In genomic region chr7:128406147-128406985, GRCh38 we compare ENCODE assay signal across 9 cellular contexts. TPM values are rescaled to one million over a fixed set of nuclear protein-coding genes. Genes with fewer than 3 reads are reported as not detected.
DNase-seq lines count a peak whose midpoint lies in the region; ATAC-seq and TF ChIP-seq lines count a peak whose summit lies in the region.
"Had no signal": no experiment of that assay in that cellular context is flagged by ENCODE, and none has a peak within 500 bp of the region (broad histone marks: within the 10 kb centered on the region; RNA-seq: fewer than 3 reads in every experiment).

No MANE protein-coding gene starts in this region.

- H3K27ac ChIP-seq in SK-N-SH (ENCODE audit: low read depth in 2 of 2, low read length in 1 of 2) = no peak overlapping the region
- H3K27ac ChIP-seq in WERI-Rb-1 = peak overlapping the region; percentile 95
- no peak overlapping the region for H3K27ac ChIP-seq in hepatocyte
- H3K27ac ChIP-seq in subcutaneous abdominal adipose tissue (ENCODE audit: low read depth, low read length) = peak overlapping the region; percentile 37

- no peak for TF ChIP-seq CTCF in SK-N-SH (IDR thresholded peaks at IDR 0.05)
- TF ChIP-seq CTCF in WERI-Rb-1 (IDR thresholded peaks at IDR 0.05; ENCODE audit: low read depth, low read length) = no peak
- TF ChIP-seq CTCF in hepatocyte (IDR thresholded peaks at IDR 0.05; ENCODE audit: poor library complexity) = no peak

- peaks cover 22% of the 10 kb centered on the region for H3K79me2 ChIP-seq in SK-N-SH (ENCODE audit: insufficient read depth)
- H3K79me2 ChIP-seq in hepatocyte = peaks cover 11% of the 10 kb centered on the region

- H3K4me3 ChIP-seq in SK-N-SH (ENCODE audit: low read depth in 2 of 2, low read length in 1 of 2) = peak overlapping the region in 1 of 2 experiments; percentile 87; a peak in 2 of 4 replicates
- peak overlapping the region; percentile 13 for H3K4me3 ChIP-seq in WERI-Rb-1 (ENCODE audit: low read depth, low read length)
- H3K4me3 ChIP-seq in hepatocyte = no peak overlapping the region
- peak overlapping the region in 4 of 5 donors; percentile 17 to 34 (median 24) for H3K4me3 ChIP-seq in subcutaneous abdominal adipose tissue (ENCODE audit: low read depth in 1 of 5, low read length in 5 of 5)

- H3K9ac ChIP-seq in SK-N-SH (no peak overlapping the region; the same call in 1 of the 2 replicates), subcutaneous abdominal adipose tissue (ENCODE audit: low read length in 5 of 5) (peak overlapping the region; percentile 26 to 66 (median 39))

- H3F3A ChIP-seq in SK-N-SH (replicated peaks; ENCODE audit: insufficient read depth) = peaks cover 32% of the 10 kb centered on the region

- 43% methylated on average over 25 of the region's 29 CpGs for WGBS in SK-N-SH (ENCODE audit: low lambda C conversion rate)
- 42% methylated on average over 15 of the region's 29 CpGs for WGBS in hepatocyte (ENCODE audit: low lambda C conversion rate, missing lambda C conversion rate)

- POLR2A ChIA-PET in SK-N-SH (lab: Yijun Ruan, JAX) = interaction anchor here (0.7 kb wide), 2 partner anchors 16 to 62 kb away, joined by 3 to 4 read pairs; no protein-coding TSS in a partner anchor

- H3K4me2 ChIP-seq in SK-N-SH = peak overlapping the region; percentile 49; the same call in 1 of the 2 replicates
- peak overlapping the region; percentile 97 for H3K4me2 ChIP-seq in hepatocyte

- H3K4me1 ChIP-seq in SK-N-SH (ENCODE audit: control insufficient read depth in 1 of 2, insufficient read depth in 2 of 2, low read depth in 1 of 2, low read length in 1 of 2) = peaks cover 27 to 36% of the 10 kb centered on the region in 2 experiments; a peak in 2 of 4 replicates
- peaks cover 42% of the 10 kb centered on the region for H3K4me1 ChIP-seq in hepatocyte (ENCODE audit: insufficient read depth)
- H3K4me1 ChIP-seq in subcutaneous abdominal adipose tissue (ENCODE audit: control insufficient read depth in 5 of 5, insufficient read depth in 5 of 5, low read length in 5 of 5) = peaks cover 9 to 65% (median 60%) of the 10 kb centered on the region in 5 donors

- no peak for TF ChIP-seq RAD21 in SK-N-SH (IDR thresholded peaks at IDR 0.05; ENCODE audit: low read length)

- H4K20me1 ChIP-seq in SK-N-SH (ENCODE audit: insufficient read depth) (peaks cover 14% of the 10 kb centered on the region; the same call in 1 of the 2 replicates), hepatocyte (ENCODE audit: insufficient read depth, poor library complexity, severe bottlenecking) (peaks cover 4% of the 10 kb centered on the region)

- CTCF ChIA-PET in SK-N-SH (lab: Yijun Ruan, JAX) = interaction anchor here (1.2 to 50.3 kb wide), 6 partner anchors 11 to 531 kb away, joined by 3 to 1901 read pairs (median 908); partner anchors contain the start of genes IMPDH1 and RBM28

- no peak for ATAC-seq in SK-N-SH treated with all-trans-retinoic acid at 6 μM for 48 hours

- H2AFZ ChIP-seq in SK-N-SH (ENCODE audit: low read depth) = no peak overlapping the region
- no peak overlapping the region for H2AFZ ChIP-seq in hepatocyte

- DNase-seq in SK-N-SH = peak; percentile 44
- no peak for DNase-seq in WERI-Rb-1
- DNase-seq in hepatocyte (ENCODE audit: low spot score) = no peak
- DNase-seq in NCI-H2029 treated with DMSO at 0.1 percent for 48 hours (lab: John Stamatoyannopoulos, UW) = no peak
- no peak for DNase-seq in stimulated activated CD4-positive, alpha-beta T cell treated with anti-CD3 and anti-CD28 coated beads, Interleukin-1b, Interleukin-23, amount 100 ng/mL, for 48 hours
- DNase-seq in AG08395 (ENCODE audit: low spot score) = no peak

- TF ChIP-seq EP300 in SK-N-SH (IDR thresholded peaks at IDR 0.05; ENCODE audit: borderline replicate concordance in 1 of 2, low read depth in 1 of 2, low read length in 1 of 2) = no peak

- no peaks in the 10 kb centered on the region for H3K9me3 ChIP-seq in SK-N-SH
- no peaks in the 10 kb centered on the region for H3K9me3 ChIP-seq in WERI-Rb-1 (ENCODE audit: severe bottlenecking)
- no peaks in the 10 kb centered on the region for H3K9me3 ChIP-seq in hepatocyte (ENCODE audit: low read depth)
- no peaks in the 10 kb centered on the region for H3K9me3 ChIP-seq in subcutaneous abdominal adipose tissue (ENCODE audit: control insufficient read depth in 5 of 5, low read length in 5 of 5)

- H3K36me3 ChIP-seq in SK-N-SH (replicated peaks in 1 of 2; ENCODE audit: control insufficient read depth in 1 of 2, insufficient read depth in 2 of 2, low read length in 1 of 2) = peaks cover 10 to 13% of the 10 kb centered on the region in 2 experiments
- peaks cover 15% of the 10 kb centered on the region for H3K36me3 ChIP-seq in WERI-Rb-1
- no peaks in the 10 kb centered on the region for H3K36me3 ChIP-seq in hepatocyte (replicated peaks; ENCODE audit: insufficient read depth, low read depth)
- H3K36me3 ChIP-seq in subcutaneous abdominal adipose tissue (ENCODE audit: control insufficient read depth in 5 of 5, insufficient read depth in 5 of 5, low read length in 5 of 5) = peaks cover 0 to 12% (median 6%) of the 10 kb centered on the region in 5 donors

- H3K9me2 ChIP-seq in SK-N-SH (no peaks in the 10 kb centered on the region), hepatocyte (replicated peaks; ENCODE audit: insufficient read depth) (no peaks in the 10 kb centered on the region)

- no peaks in the 10 kb centered on the region for H3K27me3 ChIP-seq in SK-N-SH (ENCODE audit: insufficient read depth)
- no peaks in the 10 kb centered on the region for H3K27me3 ChIP-seq in WERI-Rb-1 (ENCODE audit: insufficient read depth, low read depth, severe bottlenecking)
- H3K27me3 ChIP-seq in hepatocyte = no peaks in the 10 kb centered on the region
- H3K27me3 ChIP-seq in subcutaneous abdominal adipose tissue (ENCODE audit: control insufficient read depth in 5 of 5, insufficient read depth in 4 of 5, low read length in 5 of 5) = no peaks in the 10 kb centered on the region

TF ChIP-seq in SK-N-SH, 30 proteins besides CTCF, POLR2A, EP300 and RAD21 (continues in another document):
- TF ChIP-seq FOXM1 (IDR thresholded peaks at IDR 0.05; ENCODE audit: low read depth) (no peak), RFX5 (IDR thresholded peaks at IDR 0.05; ENCODE audit: low read length) (no peak), USF2 (IDR thresholded peaks at IDR 0.05; ENCODE audit: borderline replicate concordance, low read depth, low read length) (no peak), FOXJ3 (CRISPR knock-in tag; IDR thresholded peaks at IDR 0.05) (no peak), GABPA (IDR thresholded peaks at IDR 0.05; ENCODE audit: low read depth) (no peak)

TF ChIP-seq in SK-N-SH treated with all-trans-retinoic acid at 6 μM for 48 hours, 23 proteins besides CTCF, POLR2A, EP300 and RAD21:
- TF ChIP-seq CSRNP3 (CRISPR knock-in tag; IDR thresholded peaks at IDR 0.05) (no peak), ZFP3 (CRISPR knock-in tag; IDR thresholded peaks at IDR 0.05) (no peak)

RNA-seq across cellular contexts. Expression of gene IMPDH1, which starts 3.4 kb away (rescaled TPM):
- polyA plus RNA-seq in SK-N-SH (2012; rRNA removed) = 80.4 and 82.0 TPM in 2 replicates
- 32.4 and 59.8 TPM in 2 replicates for polyA plus RNA-seq in SK-N-SH (2012; cell fraction: cytosol; rRNA removed)
- 120 and 129 TPM in 2 replicates for polyA plus RNA-seq in SK-N-SH (2012; cell fraction: nucleus; rRNA removed)
- 30.4 and 34.7 TPM in 2 replicates for total RNA-seq in hepatocyte
- 63.5 and 70.5 TPM in 2 replicates for polyA plus RNA-seq in hepatocyte

RNA-seq across cellular contexts. Expression of gene PRRT4, which starts 44.9 kb away (rescaled TPM):
- polyA plus RNA-seq in SK-N-SH (2012; rRNA removed) (1.5 and 3.4 TPM in 2 replicates), hepatocyte (3.4 and 4.1 TPM in 2 replicates)
- polyA plus RNA-seq in SK-N-SH (2012; cell fraction: cytosol; rRNA removed) = 1.8 and 5.2 TPM in 2 replicates
- 8.1 and 19.1 TPM in 2 replicates for polyA plus RNA-seq in SK-N-SH (2012; cell fraction: nucleus; rRNA removed)
- 1.2 and 2.2 TPM in 2 replicates for total RNA-seq in hepatocyte
- total RNA-seq: renal cortical epithelial cell had no signal

RNA-seq across cellular contexts. Expression of gene HILPDA, which starts 49.3 kb away (rescaled TPM):
- polyA plus RNA-seq in SK-N-SH (2012; rRNA removed) (24.0 and 29.1 TPM in 2 replicates), hepatocyte (37.4 and 44.2 TPM in 2 replicates)
- polyA plus RNA-seq in SK-N-SH (2012; cell fraction: cytosol; rRNA removed) = 20.5 and 25.9 TPM in 2 replicates
- 31.2 and 40.6 TPM in 2 replicates for polyA plus RNA-seq in SK-N-SH (2012; cell fraction: nucleus; rRNA removed)
- total RNA-seq in hepatocyte = 16.5 and 18.0 TPM in 2 replicates

Comparison
In these comparisons a context has a peak if more than half of its experiments do, and no peak if none do; other contexts are left out.
1. H3K27ac ChIP-seq: peak in WERI-Rb-1 (single experiment) and subcutaneous abdominal adipose tissue (single experiment); none in SK-N-SH (0 of 2) and hepatocyte (single experiment).